ENCODE assay signal across 1 cellular context in the genomic region with DNA sequence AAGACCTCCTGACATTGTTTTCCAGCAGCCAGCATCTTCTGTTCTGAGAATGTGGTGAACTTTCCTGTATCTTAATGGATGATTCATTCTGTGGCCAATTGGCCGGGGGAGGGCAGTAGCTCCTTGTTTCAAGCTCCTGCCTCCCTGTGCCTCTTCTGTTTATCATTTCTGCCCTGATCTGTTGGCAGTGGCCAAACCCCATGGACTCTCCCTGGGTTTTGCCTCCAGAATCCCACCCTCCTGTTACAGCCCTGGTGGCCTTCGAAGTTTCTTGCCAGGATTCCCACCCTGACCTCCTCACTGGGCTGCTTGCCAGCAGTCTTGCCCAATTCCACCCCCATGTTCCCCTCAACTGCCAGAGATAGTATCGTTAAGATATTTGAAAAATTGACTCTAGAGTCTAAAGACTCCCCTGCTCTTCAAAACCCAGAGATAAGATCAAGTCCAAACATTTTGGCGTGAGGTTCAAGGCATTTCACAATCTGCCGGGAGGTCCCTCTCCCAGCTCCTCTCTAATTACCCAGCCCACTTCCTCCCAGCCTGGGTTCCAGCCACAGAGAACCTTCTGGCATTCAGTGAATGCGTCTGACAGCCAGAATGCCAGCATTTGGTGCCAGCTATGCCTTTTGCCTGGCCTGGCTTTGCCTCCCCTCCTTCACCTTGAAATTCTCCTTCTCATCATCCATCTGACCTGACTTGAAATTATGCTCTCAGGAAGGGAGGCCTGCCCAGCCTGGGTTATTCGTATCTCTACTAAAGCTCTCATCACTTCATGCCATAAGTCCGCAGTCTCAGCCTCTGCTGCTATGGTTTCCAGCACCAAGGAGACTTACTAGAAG.
TF ChIP-seq lines count a peak whose summit lies in the region.

No MANE protein-coding gene starts in this region.

TF ChIP-seq in K562, 482 proteins besides CTCF, POLR2A, EP300 and RAD21 (continued from another document and continues in another):
- TF ChIP-seq, protein P1, sequence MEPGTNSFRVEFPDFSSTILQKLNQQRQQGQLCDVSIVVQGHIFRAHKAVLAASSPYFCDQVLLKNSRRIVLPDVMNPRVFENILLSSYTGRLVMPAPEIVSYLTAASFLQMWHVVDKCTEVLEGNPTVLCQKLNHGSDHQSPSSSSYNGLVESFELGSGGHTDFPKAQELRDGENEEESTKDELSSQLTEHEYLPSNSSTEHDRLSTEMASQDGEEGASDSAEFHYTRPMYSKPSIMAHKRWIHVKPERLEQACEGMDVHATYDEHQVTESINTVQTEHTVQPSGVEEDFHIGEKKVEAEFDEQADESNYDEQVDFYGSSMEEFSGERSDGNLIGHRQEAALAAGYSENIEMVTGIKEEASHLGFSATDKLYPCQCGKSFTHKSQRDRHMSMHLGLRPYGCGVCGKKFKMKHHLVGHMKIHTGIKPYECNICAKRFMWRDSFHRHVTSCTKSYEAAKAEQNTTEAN (CRISPR knock-in tag; IDR thresholded peaks at IDR 0.05) = no peak
- TF ChIP-seq, protein P2, sequence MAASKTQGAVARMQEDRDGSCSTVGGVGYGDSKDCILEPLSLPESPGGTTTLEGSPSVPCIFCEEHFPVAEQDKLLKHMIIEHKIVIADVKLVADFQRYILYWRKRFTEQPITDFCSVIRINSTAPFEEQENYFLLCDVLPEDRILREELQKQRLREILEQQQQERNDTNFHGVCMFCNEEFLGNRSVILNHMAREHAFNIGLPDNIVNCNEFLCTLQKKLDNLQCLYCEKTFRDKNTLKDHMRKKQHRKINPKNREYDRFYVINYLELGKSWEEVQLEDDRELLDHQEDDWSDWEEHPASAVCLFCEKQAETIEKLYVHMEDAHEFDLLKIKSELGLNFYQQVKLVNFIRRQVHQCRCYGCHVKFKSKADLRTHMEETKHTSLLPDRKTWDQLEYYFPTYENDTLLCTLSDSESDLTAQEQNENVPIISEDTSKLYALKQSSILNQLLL (CRISPR knock-in tag; IDR thresholded peaks at IDR 0.05; ENCODE audit: borderline replicate concordance) = no peak
- TF ChIP-seq, protein P3, sequence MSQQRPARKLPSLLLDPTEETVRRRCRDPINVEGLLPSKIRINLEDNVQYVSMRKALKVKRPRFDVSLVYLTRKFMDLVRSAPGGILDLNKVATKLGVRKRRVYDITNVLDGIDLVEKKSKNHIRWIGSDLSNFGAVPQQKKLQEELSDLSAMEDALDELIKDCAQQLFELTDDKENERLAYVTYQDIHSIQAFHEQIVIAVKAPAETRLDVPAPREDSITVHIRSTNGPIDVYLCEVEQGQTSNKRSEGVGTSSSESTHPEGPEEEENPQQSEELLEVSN (IDR thresholded peaks at IDR 0.05; ENCODE audit: borderline replicate concordance in 1 of 2, extremely low read depth in 1 of 2, insufficient read depth in 1 of 2, insufficient read length in 1 of 2, low read depth in 1 of 2, low read length in 1 of 2, poor library complexity in 1 of 2, severe bottlenecking in 1 of 2) = no peak
- no peak for TF ChIP-seq U2AF1 (optimal IDR thresholded peaks at IDR 0.05; ENCODE audit: low read depth, low read length)
- TF ChIP-seq WHSC1 (IDR thresholded peaks at IDR 0.05; ENCODE audit: low read length) = no peak
- no peak for TF ChIP-seq MAFK (IDR thresholded peaks at IDR 0.05; ENCODE audit: low read length)
- no peak for TF ChIP-seq HMG20B (CRISPR knock-in tag; IDR thresholded peaks at IDR 0.05)
- TF ChIP-seq, protein P4, sequence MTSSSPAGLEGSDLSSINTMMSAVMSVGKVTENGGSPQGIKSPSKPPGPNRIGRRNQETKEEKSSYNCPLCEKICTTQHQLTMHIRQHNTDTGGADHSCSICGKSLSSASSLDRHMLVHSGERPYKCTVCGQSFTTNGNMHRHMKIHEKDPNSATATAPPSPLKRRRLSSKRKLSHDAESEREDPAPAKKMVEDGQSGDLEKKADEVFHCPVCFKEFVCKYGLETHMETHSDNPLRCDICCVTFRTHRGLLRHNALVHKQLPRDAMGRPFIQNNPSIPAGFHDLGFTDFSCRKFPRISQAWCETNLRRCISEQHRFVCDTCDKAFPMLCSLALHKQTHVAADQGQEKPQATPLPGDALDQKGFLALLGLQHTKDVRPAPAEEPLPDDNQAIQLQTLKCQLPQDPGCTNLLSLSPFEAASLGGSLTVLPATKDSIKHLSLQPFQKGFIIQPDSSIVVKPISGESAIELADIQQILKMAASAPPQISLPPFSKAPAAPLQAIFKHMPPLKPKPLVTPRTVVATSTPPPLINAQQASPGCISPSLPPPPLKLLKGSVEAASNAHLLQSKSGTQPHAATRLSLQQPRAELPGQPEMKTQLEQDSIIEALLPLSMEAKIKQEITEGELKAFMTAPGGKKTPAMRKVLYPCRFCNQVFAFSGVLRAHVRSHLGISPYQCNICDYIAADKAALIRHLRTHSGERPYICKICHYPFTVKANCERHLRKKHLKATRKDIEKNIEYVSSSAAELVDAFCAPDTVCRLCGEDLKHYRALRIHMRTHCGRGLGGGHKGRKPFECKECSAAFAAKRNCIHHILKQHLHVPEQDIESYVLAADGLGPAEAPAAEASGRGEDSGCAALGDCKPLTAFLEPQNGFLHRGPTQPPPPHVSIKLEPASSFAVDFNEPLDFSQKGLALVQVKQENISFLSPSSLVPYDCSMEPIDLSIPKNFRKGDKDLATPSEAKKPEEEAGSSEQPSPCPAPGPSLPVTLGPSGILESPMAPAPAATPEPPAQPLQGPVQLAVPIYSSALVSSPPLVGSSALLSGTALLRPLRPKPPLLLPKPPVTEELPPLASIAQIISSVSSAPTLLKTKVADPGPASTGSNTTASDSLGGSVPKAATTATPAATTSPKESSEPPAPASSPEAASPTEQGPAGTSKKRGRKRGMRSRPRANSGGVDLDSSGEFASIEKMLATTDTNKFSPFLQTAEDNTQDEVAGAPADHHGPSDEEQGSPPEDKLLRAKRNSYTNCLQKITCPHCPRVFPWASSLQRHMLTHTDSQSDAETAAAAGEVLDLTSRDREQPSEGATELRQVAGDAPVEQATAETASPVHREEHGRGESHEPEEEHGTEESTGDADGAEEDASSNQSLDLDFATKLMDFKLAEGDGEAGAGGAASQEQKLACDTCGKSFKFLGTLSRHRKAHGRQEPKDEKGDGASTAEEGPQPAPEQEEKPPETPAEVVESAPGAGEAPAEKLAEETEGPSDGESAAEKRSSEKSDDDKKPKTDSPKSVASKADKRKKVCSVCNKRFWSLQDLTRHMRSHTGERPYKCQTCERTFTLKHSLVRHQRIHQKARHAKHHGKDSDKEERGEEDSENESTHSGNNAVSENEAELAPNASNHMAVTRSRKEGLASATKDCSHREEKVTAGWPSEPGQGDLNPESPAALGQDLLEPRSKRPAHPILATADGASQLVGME (CRISPR knock-in tag; IDR thresholded peaks at IDR 0.05) = peak; percentile 54; the same call in 1 of the 2 replicates
- no peak for TF ChIP-seq FOXP1 (CRISPR knock-in tag; IDR thresholded peaks at IDR 0.05)
- TF ChIP-seq ZNF23 (CRISPR knock-in tag; IDR thresholded peaks at IDR 0.05) = no peak
- TF ChIP-seq, protein P5, sequence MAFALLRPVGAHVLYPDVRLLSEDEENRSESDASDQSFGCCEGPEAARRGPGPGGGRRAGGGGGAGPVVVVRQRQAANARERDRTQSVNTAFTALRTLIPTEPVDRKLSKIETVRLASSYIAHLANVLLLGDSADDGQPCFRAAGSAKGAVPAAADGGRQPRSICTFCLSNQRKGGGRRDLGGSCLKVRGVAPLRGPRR (CRISPR knock-in tag; IDR thresholded peaks at IDR 0.05) = no peak
- TF ChIP-seq, protein P6, sequence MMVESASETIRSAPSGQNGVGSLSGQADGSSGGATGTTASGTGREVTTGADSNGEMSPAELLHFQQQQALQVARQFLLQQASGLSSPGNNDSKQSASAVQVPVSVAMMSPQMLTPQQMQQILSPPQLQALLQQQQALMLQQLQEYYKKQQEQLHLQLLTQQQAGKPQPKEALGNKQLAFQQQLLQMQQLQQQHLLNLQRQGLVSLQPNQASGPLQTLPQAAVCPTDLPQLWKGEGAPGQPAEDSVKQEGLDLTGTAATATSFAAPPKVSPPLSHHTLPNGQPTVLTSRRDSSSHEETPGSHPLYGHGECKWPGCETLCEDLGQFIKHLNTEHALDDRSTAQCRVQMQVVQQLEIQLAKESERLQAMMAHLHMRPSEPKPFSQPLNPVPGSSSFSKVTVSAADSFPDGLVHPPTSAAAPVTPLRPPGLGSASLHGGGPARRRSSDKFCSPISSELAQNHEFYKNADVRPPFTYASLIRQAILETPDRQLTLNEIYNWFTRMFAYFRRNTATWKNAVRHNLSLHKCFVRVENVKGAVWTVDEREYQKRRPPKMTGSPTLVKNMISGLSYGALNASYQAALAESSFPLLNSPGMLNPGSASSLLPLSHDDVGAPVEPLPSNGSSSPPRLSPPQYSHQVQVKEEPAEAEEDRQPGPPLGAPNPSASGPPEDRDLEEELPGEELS (CRISPR knock-in tag; IDR thresholded peaks at IDR 0.05; ENCODE audit: borderline replicate concordance) = no peak
- TF ChIP-seq PURB (CRISPR knock-in tag; IDR thresholded peaks at IDR 0.05; ENCODE audit: low read depth) = no peak
- peak; percentile 58; the same call in 1 of the 2 replicates for TF ChIP-seq SOX6 (IDR thresholded peaks at IDR 0.05)
- no peak for TF ChIP-seq POLR2G (IDR thresholded peaks at IDR 0.05; ENCODE audit: low read depth, low read length)
- no peak for TF ChIP-seq NR2C2 (CRISPR knock-in tag; IDR thresholded peaks at IDR 0.05)
- peak; percentile 22; the same call in 1 of the 2 replicates for TF ChIP-seq NR2C2 (tag; IDR thresholded peaks at IDR 0.05)
- TF ChIP-seq, protein P7, sequence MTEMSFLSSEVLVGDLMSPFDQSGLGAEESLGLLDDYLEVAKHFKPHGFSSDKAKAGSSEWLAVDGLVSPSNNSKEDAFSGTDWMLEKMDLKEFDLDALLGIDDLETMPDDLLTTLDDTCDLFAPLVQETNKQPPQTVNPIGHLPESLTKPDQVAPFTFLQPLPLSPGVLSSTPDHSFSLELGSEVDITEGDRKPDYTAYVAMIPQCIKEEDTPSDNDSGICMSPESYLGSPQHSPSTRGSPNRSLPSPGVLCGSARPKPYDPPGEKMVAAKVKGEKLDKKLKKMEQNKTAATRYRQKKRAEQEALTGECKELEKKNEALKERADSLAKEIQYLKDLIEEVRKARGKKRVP (CRISPR knock-in tag; IDR thresholded peaks at IDR 0.05) = no peak
- TF ChIP-seq TBL1XR1 (IDR thresholded peaks at IDR 0.05; ENCODE audit: low read length in 2 of 2) = no peak
- no peak for TF ChIP-seq PHF20 (IDR thresholded peaks at IDR 0.05; ENCODE audit: partially characterized antibody)
- TF ChIP-seq ETV6 (IDR thresholded peaks at IDR 0.05; ENCODE audit: borderline replicate concordance in 1 of 2, low read depth in 2 of 2, low read length in 1 of 2) = no peak
- TF ChIP-seq ETV6 (CRISPR knock-in tag; IDR thresholded peaks at IDR 0.05; ENCODE audit: borderline replicate concordance) = no peak
- no peak; a peak in 1 of 4 replicates for TF ChIP-seq TEAD1 (CRISPR knock-in tag; IDR thresholded peaks at IDR 0.05)
- no peak for TF ChIP-seq ZNF444 (CRISPR knock-in tag; IDR thresholded peaks at IDR 0.05)
- TF ChIP-seq, protein P8, sequence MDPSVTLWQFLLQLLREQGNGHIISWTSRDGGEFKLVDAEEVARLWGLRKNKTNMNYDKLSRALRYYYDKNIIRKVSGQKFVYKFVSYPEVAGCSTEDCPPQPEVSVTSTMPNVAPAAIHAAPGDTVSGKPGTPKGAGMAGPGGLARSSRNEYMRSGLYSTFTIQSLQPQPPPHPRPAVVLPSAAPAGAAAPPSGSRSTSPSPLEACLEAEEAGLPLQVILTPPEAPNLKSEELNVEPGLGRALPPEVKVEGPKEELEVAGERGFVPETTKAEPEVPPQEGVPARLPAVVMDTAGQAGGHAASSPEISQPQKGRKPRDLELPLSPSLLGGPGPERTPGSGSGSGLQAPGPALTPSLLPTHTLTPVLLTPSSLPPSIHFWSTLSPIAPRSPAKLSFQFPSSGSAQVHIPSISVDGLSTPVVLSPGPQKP (CRISPR knock-in tag; IDR thresholded peaks at IDR 0.05) = no peak
- peak; percentile 75 for TF ChIP-seq CHD4 (IDR thresholded peaks at IDR 0.05; ENCODE audit: insufficient read depth, insufficient replicate concordance, low read depth, low read length, poor library complexity, severe bottlenecking)
- no peak for TF ChIP-seq ZNF583 (CRISPR knock-in tag; IDR thresholded peaks at IDR 0.05)
- TF ChIP-seq FIP1L1 (IDR thresholded peaks at IDR 0.05; ENCODE audit: low read depth, low read length, poor library complexity, severe bottlenecking) = no peak
- TF ChIP-seq ZNF134 (CRISPR knock-in tag; conservative IDR thresholded peaks at IDR 0.05) = no peak
- TF ChIP-seq GATAD2B (IDR thresholded peaks at IDR 0.05; ENCODE audit: borderline replicate concordance) = no peak
- TF ChIP-seq NR3C1 (CRISPR knock-in tag; IDR thresholded peaks at IDR 0.05) = no peak
- TF ChIP-seq DPF2 (IDR thresholded peaks at IDR 0.05) = peak; percentile 64
- TF ChIP-seq, protein P9, sequence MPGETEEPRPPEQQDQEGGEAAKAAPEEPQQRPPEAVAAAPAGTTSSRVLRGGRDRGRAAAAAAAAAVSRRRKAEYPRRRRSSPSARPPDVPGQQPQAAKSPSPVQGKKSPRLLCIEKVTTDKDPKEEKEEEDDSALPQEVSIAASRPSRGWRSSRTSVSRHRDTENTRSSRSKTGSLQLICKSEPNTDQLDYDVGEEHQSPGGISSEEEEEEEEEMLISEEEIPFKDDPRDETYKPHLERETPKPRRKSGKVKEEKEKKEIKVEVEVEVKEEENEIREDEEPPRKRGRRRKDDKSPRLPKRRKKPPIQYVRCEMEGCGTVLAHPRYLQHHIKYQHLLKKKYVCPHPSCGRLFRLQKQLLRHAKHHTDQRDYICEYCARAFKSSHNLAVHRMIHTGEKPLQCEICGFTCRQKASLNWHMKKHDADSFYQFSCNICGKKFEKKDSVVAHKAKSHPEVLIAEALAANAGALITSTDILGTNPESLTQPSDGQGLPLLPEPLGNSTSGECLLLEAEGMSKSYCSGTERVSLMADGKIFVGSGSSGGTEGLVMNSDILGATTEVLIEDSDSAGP (CRISPR knock-in tag; IDR thresholded peaks at IDR 0.05) = no peak
- TF ChIP-seq, protein P10, sequence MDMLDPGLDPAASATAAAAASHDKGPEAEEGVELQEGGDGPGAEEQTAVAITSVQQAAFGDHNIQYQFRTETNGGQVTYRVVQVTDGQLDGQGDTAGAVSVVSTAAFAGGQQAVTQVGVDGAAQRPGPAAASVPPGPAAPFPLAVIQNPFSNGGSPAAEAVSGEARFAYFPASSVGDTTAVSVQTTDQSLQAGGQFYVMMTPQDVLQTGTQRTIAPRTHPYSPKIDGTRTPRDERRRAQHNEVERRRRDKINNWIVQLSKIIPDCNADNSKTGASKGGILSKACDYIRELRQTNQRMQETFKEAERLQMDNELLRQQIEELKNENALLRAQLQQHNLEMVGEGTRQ (CRISPR knock-in tag; IDR thresholded peaks at IDR 0.05) = no peak
- peak; percentile 74 for TF ChIP-seq NFIC (IDR thresholded peaks at IDR 0.05)
